ENCODE assay signal across 19 cellular contexts in the genomic region with DNA sequence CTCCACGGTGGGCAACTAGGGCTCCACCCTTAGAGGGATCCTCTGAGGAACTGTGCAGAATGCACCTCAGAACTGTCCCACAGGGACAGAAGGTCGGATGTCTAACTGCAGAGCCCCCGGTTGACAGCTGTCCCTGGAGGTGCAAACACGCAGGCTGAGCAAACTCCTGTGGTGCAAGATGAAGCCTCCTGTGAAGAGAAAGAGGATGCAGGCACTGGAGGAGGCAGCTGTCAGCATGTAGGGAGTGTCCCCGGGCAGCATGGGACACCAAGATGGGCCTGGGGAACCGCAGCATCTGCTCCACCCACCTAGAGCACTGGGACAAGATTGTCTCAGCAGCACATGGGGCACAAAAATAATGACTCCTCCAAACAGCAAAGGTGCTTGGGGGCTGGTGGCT.
DNase-seq lines count a peak whose midpoint lies in the region; ATAC-seq and TF ChIP-seq lines count a peak whose summit lies in the region.
"Had no signal": no experiment of that assay in that cellular context is flagged by ENCODE, and none has a peak within 500 bp of the region (broad histone marks: within the 10 kb centered on the region; RNA-seq: fewer than 3 reads in every experiment).

No MANE protein-coding gene starts in this region.

- no peak overlapping the region for H3K27ac ChIP-seq in dorsolateral prefrontal cortex
- H3K27ac ChIP-seq: Peyer's patch had no signal

- H3K27me3 ChIP-seq in dorsolateral prefrontal cortex = peaks cover 0 to 34% (median 5%) of the 10 kb centered on the region in 45 donors
- H3K27me3 ChIP-seq: Peyer's patch had no signal

- intact Hi-C loops in dorsolateral prefrontal cortex (cut with DNase I) = no loop called here

- in situ Hi-C loops in GM13976 (cut with MboI; ENCODE audit: low sequenced_read_pairs, unreplicated experiment) = no loop called here

- DNase-seq in GM13976 (ENCODE audit: low spot score) (peak; percentile 47), NB4 (ENCODE audit: low read depth) (peak; percentile 80), dorsolateral prefrontal cortex (no peak), SW480 (ENCODE audit: low spot score) (no peak)
- DNase-seq: ACHN; CD8-positive, alpha-beta memory T cell; DMS 273 treated with DMSO at 0.1 percent for 48 hours; GOT3; NCI-H1105 treated with DMSO at 0.1 percent for 48 hours; NCI-H187; NCI-H446 treated with DMSO at 0.1 percent for 48 hours; NCI-H748 treated with DMSO at 0.1 percent for 48 hours; Peyer's patch; Right ventricle myocardium superior; SK-N-SH had no signal

- H3K27me3 Mint-ChIP-seq in stimulated activated memory B cell treated with anti-CD40 and anti-IgM and Interleukin-4, amounts not matched to agents 10 μg/mL and 1 μg/mL and 100 μg/mL, for 72 hours = peaks cover 43% of the 10 kb centered on the region

- TF ChIP-seq POLR2A in NB4 (IDR thresholded peaks at IDR 0.05; ENCODE audit: extremely low read depth, insufficient read length) = no peak

- no peaks in the 10 kb centered on the region for H3K9me3 Mint-ChIP-seq in stimulated activated memory B cell treated with anti-CD40 and anti-IgM and Interleukin-4, amounts not matched to agents 10 μg/mL and 1 μg/mL and 100 μg/mL, for 72 hours
- H3K9me3 Mint-ChIP-seq: T-helper 1 cell treated with Interleukin-12 subunit alpha and Interleukin-12 subunit beta and Interleukin-4 antibody, amounts not matched to agents 30 μg/mL and 1 μg/mL, for 36 hours had no signal

- H3K4me3 Mint-ChIP-seq in stimulated activated memory B cell treated with anti-CD40 and anti-IgM and Interleukin-4, amounts not matched to agents 10 μg/mL and 1 μg/mL and 100 μg/mL, for 72 hours = no peak overlapping the region
- H3K4me3 Mint-ChIP-seq: T-helper 1 cell treated with Interleukin-12 subunit alpha and Interleukin-12 subunit beta and Interleukin-4 antibody, amounts not matched to agents 30 μg/mL and 1 μg/mL, for 36 hours had no signal

- no peak overlapping the region for H3K27ac Mint-ChIP-seq in stimulated activated memory B cell treated with anti-CD40 and anti-IgM and Interleukin-4, amounts not matched to agents 10 μg/mL and 1 μg/mL and 100 μg/mL, for 72 hours
- H3K27ac Mint-ChIP-seq: CD8-positive, alpha-beta memory T cell; T-helper 1 cell treated with Interleukin-12 subunit alpha and Interleukin-12 subunit beta and Interleukin-4 antibody, amounts not matched to agents 30 μg/mL and 1 μg/mL, for 36 hours had no signal

- H3K4me1 Mint-ChIP-seq in stimulated activated memory B cell treated with anti-CD40 and anti-IgM and Interleukin-4, amounts not matched to agents 10 μg/mL and 1 μg/mL and 100 μg/mL, for 72 hours = peaks cover 25% of the 10 kb centered on the region
- H3K4me1 Mint-ChIP-seq: CD8-positive, alpha-beta memory T cell had no signal

- H3K4me3 ChIP-seq in NB4 (ENCODE audit: low read depth, low read length) = no peak overlapping the region
- no peak overlapping the region for H3K4me3 ChIP-seq in dorsolateral prefrontal cortex
- H3K4me3 ChIP-seq: Peyer's patch had no signal

- ATAC-seq in HG02885 (IDR thresholded peaks at IDR 0.05; ENCODE audit: poor library complexity, unreplicated experiment) (peak; percentile 56), GM21423 (IDR thresholded peaks at IDR 0.05; ENCODE audit: unreplicated experiment) (no peak)
- ATAC-seq in stimulated activated memory B cell treated with anti-CD40 and anti-IgM and Interleukin-4, amounts not matched to agents 10 μg/mL and 1 μg/mL and 100 μg/mL, for 72 hours = peak; percentile 73

- TF ChIP-seq CTCF in GM13976 (IDR thresholded peaks at IDR 0.05; ENCODE audit: borderline replicate concordance, control extremely low read depth, extremely low read depth, insufficient read depth, missing control alignments) = no peak
- TF ChIP-seq CTCF in NB4 (IDR thresholded peaks at IDR 0.05; ENCODE audit: low read depth, low read length) = no peak
- TF ChIP-seq CTCF in dorsolateral prefrontal cortex (IDR thresholded peaks at IDR 0.05 in 54 of 56, conservative IDR thresholded peaks at IDR 0.05 in 2 of 56; ENCODE audit: low read depth in 1 of 56, partially characterized antibody in 56 of 56) = no peak

- no peaks in the 10 kb centered on the region for H3K36me3 Mint-ChIP-seq in stimulated activated memory B cell treated with anti-CD40 and anti-IgM and Interleukin-4, amounts not matched to agents 10 μg/mL and 1 μg/mL and 100 μg/mL, for 72 hours

Comparison
In these comparisons a context has a peak if more than half of its experiments do, and no peak if none do; other contexts are left out.
1. DNase-seq: peak in GM13976 (single experiment) and NB4 (single experiment); none in dorsolateral prefrontal cortex (0 of 10) and SW480 (single experiment).